ENCODE assay signal across 12 cellular contexts in genomic region chr2:223586261-223586660, GRCh38. TPM values are rescaled to one million over a fixed set of nuclear protein-coding genes. Genes with fewer than 3 reads are reported as not detected.
DNase-seq lines count a peak whose midpoint lies in the region; ATAC-seq and TF ChIP-seq lines count a peak whose summit lies in the region.
"Had no signal": no experiment of that assay in that cellular context is flagged by ENCODE, and none has a peak within 500 bp of the region (broad histone marks: within the 10 kb centered on the region; RNA-seq: fewer than 3 reads in every experiment).

No MANE protein-coding gene starts in this region.

- no peaks in the 10 kb centered on the region for H3F3A ChIP-seq in GM23248 (ENCODE audit: insufficient read depth)

- H3K9me3 ChIP-seq in GM23248 (ENCODE audit: low read depth) (no peaks in the 10 kb centered on the region), SJCRH30 (replicated peaks) (no peaks in the 10 kb centered on the region)

- H3K4me3 ChIP-seq in AG04449 (ENCODE audit: low read depth, low read length), result no peak overlapping the region
- no peak overlapping the region for H3K4me3 ChIP-seq in GM23248
- no peak overlapping the region for H3K4me3 ChIP-seq in SJCRH30

- H3K4me2 ChIP-seq in GM23248 (ENCODE audit: unreplicated experiment), result peak overlapping the region; percentile 23

- H3K27me3 Mint-ChIP-seq in activated naive CD8-positive, alpha-beta T cell treated with anti-CD3 and anti-CD28 coated beads, Interleukin-2, amount 50 U/mL, for 24 hours, result peaks cover 2% of the 10 kb centered on the region

- in situ Hi-C loops in GM23248 (cut with MboI), result no loop called here

- no peak overlapping the region for H3K4me3 Mint-ChIP-seq in activated naive CD8-positive, alpha-beta T cell treated with anti-CD3 and anti-CD28 coated beads, Interleukin-2, amount 50 U/mL, for 24 hours
- H3K4me3 Mint-ChIP-seq: activated CD8-positive, alpha-beta T cell treated with anti-CD3 and anti-CD28 coated beads, Interleukin-2, amount 10 ng/mL, durations not matched to agents 7 days and 5 days; stimulated activated effector memory CD8-positive, alpha-beta T cell treated with anti-CD3 and anti-CD28 coated beads, Interleukin-12 subunit alpha, Interleukin-12 subunit beta, amount 100 ng/mL, for 72 hours; T-cell had no signal

- no peaks in the 10 kb centered on the region for H3K27me3 ChIP-seq in GM23248 (replicated peaks; ENCODE audit: insufficient read depth)
- H3K27me3 ChIP-seq in SJCRH30, result no peaks in the 10 kb centered on the region

- no peaks in the 10 kb centered on the region for H3K4me1 Mint-ChIP-seq in activated naive CD8-positive, alpha-beta T cell treated with anti-CD3 and anti-CD28 coated beads, Interleukin-2, amount 50 U/mL, for 24 hours
- H3K4me1 Mint-ChIP-seq: stimulated activated effector memory CD8-positive, alpha-beta T cell treated with anti-CD3 and anti-CD28 coated beads, Interleukin-12 subunit alpha, Interleukin-12 subunit beta, amount 100 ng/mL, for 72 hours; T-cell had no signal

- peak overlapping the region; percentile 19; the same call in 1 of the 2 replicates for H3K9ac ChIP-seq in GM23248

- no peak for TF ChIP-seq CTCF in AG04449 (IDR thresholded peaks at IDR 0.05; ENCODE audit: insufficient read depth, low read length, missing control alignments)

- H3K36me3 ChIP-seq in GM23248 (ENCODE audit: low read depth), result no peaks in the 10 kb centered on the region
- H3K36me3 ChIP-seq in SJCRH30, result no peaks in the 10 kb centered on the region

- no peaks in the 10 kb centered on the region for H3K79me2 ChIP-seq in GM23248 (ENCODE audit: insufficient read depth)

- DNase-seq in AG04449 (ENCODE audit: low read depth, low spot score), result peak; percentile 80
- peak; percentile 89 for DNase-seq in GM23248
- peak; percentile 73 for DNase-seq in NOMO-1 treated with DMSO at 0.1 percent for 48 hours (lab: John Stamatoyannopoulos, UW; ENCODE audit: unreplicated experiment)
- peak; percentile 92 for DNase-seq in fibroblast of gingiva (ENCODE audit: low read depth)
- DNase-seq in SJCRH30, result no peak
- no peak for DNase-seq in activated naive CD8-positive, alpha-beta T cell treated with anti-CD3 and anti-CD28 coated beads, Interleukin-2, amount 50 U/mL, for 24 hours
- no peak for DNase-seq in iPS-NIHi11 (ENCODE audit: low spot score)
- DNase-seq: activated CD8-positive, alpha-beta T cell treated with anti-CD3 and anti-CD28 coated beads, Interleukin-2, amount 10 ng/mL, durations not matched to agents 7 days and 5 days; amniotic stem cell; T-cell had no signal

- H3K9me3 Mint-ChIP-seq in activated naive CD8-positive, alpha-beta T cell treated with anti-CD3 and anti-CD28 coated beads, Interleukin-2, amount 50 U/mL, for 24 hours, result no peaks in the 10 kb centered on the region
- H3K9me3 Mint-ChIP-seq: stimulated activated effector memory CD8-positive, alpha-beta T cell treated with anti-CD3 and anti-CD28 coated beads, Interleukin-12 subunit alpha, Interleukin-12 subunit beta, amount 100 ng/mL, for 72 hours had no signal

- H2AFZ ChIP-seq in GM23248, result no peak overlapping the region

- no peak overlapping the region for H3K27ac Mint-ChIP-seq in activated naive CD8-positive, alpha-beta T cell treated with anti-CD3 and anti-CD28 coated beads, Interleukin-2, amount 50 U/mL, for 24 hours
- H3K27ac Mint-ChIP-seq: activated CD8-positive, alpha-beta T cell treated with anti-CD3 and anti-CD28 coated beads, Interleukin-2, amount 10 ng/mL, durations not matched to agents 7 days and 5 days; stimulated activated effector memory CD8-positive, alpha-beta T cell treated with anti-CD3 and anti-CD28 coated beads, Interleukin-12 subunit alpha, Interleukin-12 subunit beta, amount 100 ng/mL, for 72 hours; T-cell had no signal

- POLR2A ChIA-PET in AG04449 (lab: Yijun Ruan, JAX), result no interaction called here

- H4K20me1 ChIP-seq in GM23248 (ENCODE audit: insufficient read depth), result no peaks in the 10 kb centered on the region

- H3K27ac ChIP-seq in GM23248 (peak overlapping the region; percentile 27; the same call in 1 of the 2 replicates), SJCRH30 (no peak overlapping the region)

- WGBS in GM23248 (ENCODE audit: low coverage in 1 of 2, low lambda C conversion rate in 2 of 2, missing lambda C conversion rate in 2 of 2), 2 experiments, result 0% methylated on average over 2 of the region's 2 CpGs

- no peak for ATAC-seq in activated naive CD8-positive, alpha-beta T cell treated with anti-CD3 and anti-CD28 coated beads, Interleukin-2, amount 50 U/mL, for 24 hours
- ATAC-seq in HG03565 (IDR thresholded peaks at IDR 0.05; ENCODE audit: unreplicated experiment), result no peak
- ATAC-seq: activated CD8-positive, alpha-beta T cell treated with anti-CD3 and anti-CD28 coated beads, Interleukin-2, amount 10 ng/mL, durations not matched to agents 7 days and 5 days; stimulated activated effector memory CD8-positive, alpha-beta T cell treated with anti-CD3 and anti-CD28 coated beads, Interleukin-12 subunit alpha, Interleukin-12 subunit beta, amount 100 ng/mL, for 72 hours; T-cell had no signal

- H3K4me1 ChIP-seq in GM23248 (ENCODE audit: insufficient read depth) (peaks cover 18% of the 10 kb centered on the region), SJCRH30 (no peaks in the 10 kb centered on the region)

- CTCF ChIA-PET in AG04449 (lab: Yijun Ruan, JAX), result interaction anchor here (1.0 kb wide), 1 partner anchor 11 kb away, joined by 3 read pairs; no protein-coding TSS in a partner anchor

- H3K36me3 Mint-ChIP-seq in activated naive CD8-positive, alpha-beta T cell treated with anti-CD3 and anti-CD28 coated beads, Interleukin-2, amount 50 U/mL, for 24 hours (ENCODE audit: low read depth), result no peaks in the 10 kb centered on the region
- H3K36me3 Mint-ChIP-seq: stimulated activated effector memory CD8-positive, alpha-beta T cell treated with anti-CD3 and anti-CD28 coated beads, Interleukin-12 subunit alpha, Interleukin-12 subunit beta, amount 100 ng/mL, for 72 hours; T-cell had no signal

- no peaks in the 10 kb centered on the region for H3K9me2 ChIP-seq in GM23248 (ENCODE audit: insufficient read depth)

RNA-seq across cellular contexts. Expression of gene SCG2, which starts 15.9 kb away (rescaled TPM):
- under 0.01 and 0.25 TPM in 2 replicates for total RNA-seq in GM23248 (2014; rRNA removed; shearing (Covaris generic))
- polyA plus RNA-seq in GM23248 (2016; fragmentation: Nextera tagmentation; extraction: Ambion mirVana), result 0.37 and 0.60 TPM in 2 replicates
- total RNA-seq in SJCRH30 (2014; rRNA removed; shearing (Covaris generic)), result not detected in 2 replicates
- total RNA-seq: activated CD8-positive, alpha-beta T cell treated with anti-CD3 and anti-CD28 coated beads, Interleukin-2, amount 10 ng/mL, durations not matched to agents 7 days and 5 days; T-cell had no signal

Comparison
In these comparisons a context has a peak if more than half of its experiments do, and no peak if none do; other contexts are left out.
1. DNase-seq: peak in AG04449 (single experiment), GM23248 (single experiment), NOMO-1 treated with DMSO at 0.1 percent for 48 hours (single experiment) and fibroblast of gingiva (single experiment); none in SJCRH30 (0 of 2), activated naive CD8-positive, alpha-beta T cell treated with anti-CD3 and anti-CD28 coated beads, Interleukin-2, amount 50 U/mL, for 24 hours (single experiment) and iPS-NIHi11 (single experiment).